Comparison of ENCODE assay signal across 11 cellular contexts in the genomic region with DNA sequence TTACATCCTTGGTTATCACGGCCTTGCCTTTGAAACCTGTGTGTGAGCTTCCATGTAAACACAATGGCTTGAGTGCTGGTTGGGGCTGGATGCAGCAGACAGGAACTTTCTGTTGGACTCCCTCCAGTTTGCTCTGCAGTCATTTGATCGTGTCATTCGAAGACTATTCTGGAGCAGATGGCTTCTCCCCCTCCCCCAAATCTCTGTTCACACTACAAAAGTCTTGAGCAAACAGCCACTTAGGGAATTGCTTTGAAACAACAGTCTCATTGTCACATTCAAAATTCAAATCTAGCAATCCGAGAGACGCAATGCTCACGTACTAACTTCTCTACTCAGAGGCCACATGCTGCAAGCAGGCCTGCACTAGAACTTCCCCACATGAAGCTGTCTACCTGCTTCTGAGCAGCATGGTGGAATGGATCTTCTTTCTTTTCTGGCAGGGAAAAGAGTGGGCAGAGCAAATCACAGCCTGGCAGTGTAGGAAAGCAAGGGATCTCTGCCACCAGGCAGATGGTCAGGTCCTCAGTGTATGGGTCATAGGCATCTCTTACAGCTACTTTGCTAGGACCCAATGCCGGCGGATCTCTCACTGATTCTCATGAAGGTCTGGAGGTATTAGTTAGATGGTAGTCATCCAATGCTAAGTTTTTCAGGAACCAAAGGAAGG.
DNase-seq lines count a peak whose midpoint lies in the region; ATAC-seq and TF ChIP-seq lines count a peak whose summit lies in the region.
"Had no signal": no experiment of that assay in that cellular context is flagged by ENCODE, and none has a peak within 500 bp of the region (broad histone marks: within the 10 kb centered on the region; RNA-seq: fewer than 3 reads in every experiment).

No MANE protein-coding gene starts in this region.

- H4K20me1 ChIP-seq in SK-N-SH (ENCODE audit: insufficient read depth): no peaks in the 10 kb centered on the region

- DNase-seq in NCI-H1092 treated with DMSO at 0.1 percent for 48 hours (lab: John Stamatoyannopoulos, UW) (peak; percentile 55), SK-N-SH (no peak), left cardiac atrium (peak; percentile 51), substantia nigra (lab: John Stamatoyannopoulos, UW) (peak in 27 of 49 donors; percentile 12 to 70 (median 27)), hepatic stellate cell (ENCODE audit: low spot score) (no peak), LoVo (ENCODE audit: low spot score) (no peak)
- DNase-seq in stimulated activated naive CD4-positive, alpha-beta T cell (lab: John Stamatoyannopoulos, UW): no peak
- DNase-seq: effector CD4-positive, alpha-beta T cell; lower lobe of right lung; stimulated activated CD4-positive, alpha-beta T cell treated with anti-CD3 and anti-CD28 coated beads, Interleukin-4, amount 100 ng/mL, for 4 hours had no signal

- POLR2A ChIA-PET in SK-N-SH (lab: Yijun Ruan, JAX): no interaction called here

- WGBS in SK-N-SH (ENCODE audit: low lambda C conversion rate): 86% methylated on average over 8 of the region's 8 CpGs

- H3K9me2 ChIP-seq in SK-N-SH: no peaks in the 10 kb centered on the region

- H3K27me3 ChIP-seq in SK-N-SH (ENCODE audit: insufficient read depth): no peaks in the 10 kb centered on the region

- H3F3A ChIP-seq in SK-N-SH (replicated peaks; ENCODE audit: insufficient read depth): peaks cover 20% of the 10 kb centered on the region

- peak overlapping the region; percentile 69 for H2AFZ ChIP-seq in SK-N-SH (ENCODE audit: low read depth)

- H3K27ac ChIP-seq in SK-N-SH (ENCODE audit: low read depth in 2 of 2, low read length in 1 of 2) (peak overlapping the region; percentile 19 to 50; a peak in 2 of 4 replicates), substantia nigra (ENCODE audit: low read depth, low read length, poor library complexity, severe bottlenecking) (peak overlapping the region; percentile 66)
- H3K27ac ChIP-seq: lower lobe of right lung had no signal

- ATAC-seq in left cardiac atrium (peak; percentile 59 to 71), HG02571 (IDR thresholded peaks at IDR 0.05; ENCODE audit: unreplicated experiment) (no peak)
- ATAC-seq: lower lobe of right lung had no signal

- no peaks in the 10 kb centered on the region for H3K79me2 ChIP-seq in SK-N-SH (ENCODE audit: insufficient read depth)

- H3K9ac ChIP-seq in SK-N-SH: no peak overlapping the region

- H3K9me3 ChIP-seq in SK-N-SH: no peaks in the 10 kb centered on the region
- H3K9me3 ChIP-seq: lower lobe of right lung had no signal

- no peak overlapping the region for H3K4me3 ChIP-seq in SK-N-SH (ENCODE audit: low read depth in 2 of 2, low read length in 1 of 2)
- H3K4me3 ChIP-seq: lower lobe of right lung had no signal

- peak overlapping the region; percentile 8; the same call in 1 of the 2 replicates for H3K4me2 ChIP-seq in SK-N-SH

- H3K4me1 ChIP-seq in SK-N-SH (ENCODE audit: control insufficient read depth in 1 of 2, insufficient read depth in 2 of 2, low read depth in 1 of 2, low read length in 1 of 2): peaks cover 5 to 45% of the 10 kb centered on the region in 2 experiments

- TF ChIP-seq EP300 in SK-N-SH (IDR thresholded peaks at IDR 0.05; ENCODE audit: borderline replicate concordance in 1 of 2, low read depth in 1 of 2, low read length in 1 of 2): no peak

- intact Hi-C loops in left cardiac atrium (cut with DNase I): no loop called here

- CTCF ChIA-PET in SK-N-SH (lab: Yijun Ruan, JAX): no interaction called here

- no peak for TF ChIP-seq RAD21 in SK-N-SH (IDR thresholded peaks at IDR 0.05; ENCODE audit: low read length)

- no peak for TF ChIP-seq CTCF in SK-N-SH (IDR thresholded peaks at IDR 0.05)

- no peaks in the 10 kb centered on the region for H3K36me3 ChIP-seq in SK-N-SH (replicated peaks in 1 of 2; ENCODE audit: control insufficient read depth in 1 of 2, insufficient read depth in 2 of 2, low read length in 1 of 2)
- H3K36me3 ChIP-seq: lower lobe of right lung had no signal

TF ChIP-seq in SK-N-SH, 30 proteins besides CTCF, POLR2A, EP300 and RAD21:
- no peak for TF ChIP-seq RXRA (IDR thresholded peaks at IDR 0.05; ENCODE audit: borderline replicate concordance, low read depth)
- TF ChIP-seq, protein P1, sequence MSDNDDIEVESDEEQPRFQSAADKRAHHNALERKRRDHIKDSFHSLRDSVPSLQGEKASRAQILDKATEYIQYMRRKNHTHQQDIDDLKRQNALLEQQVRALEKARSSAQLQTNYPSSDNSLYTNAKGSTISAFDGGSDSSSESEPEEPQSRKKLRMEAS (IDR thresholded peaks at IDR 0.05; ENCODE audit: low read depth): peak; percentile 29; the same call in 1 of the 2 replicates

Comparison
In these comparisons a context has a peak if more than half of its experiments do, and no peak if none do; other contexts are left out.
1. DNase-seq: peak in NCI-H1092 treated with DMSO at 0.1 percent for 48 hours (single experiment), left cardiac atrium (single experiment) and substantia nigra (27 of 49); none in SK-N-SH (single experiment), stimulated activated naive CD4-positive, alpha-beta T cell (0 of 6), hepatic stellate cell (single experiment) and LoVo (single experiment).